Comparison of ENCODE assay signal across 8 cellular contexts in genomic region chr3:101725192-101725889, GRCh38. TPM values are rescaled to one million over a fixed set of nuclear protein-coding genes. Genes with fewer than 3 reads are reported as not detected.
DNase-seq lines count a peak whose midpoint lies in the region; ATAC-seq and TF ChIP-seq lines count a peak whose summit lies in the region.

No MANE protein-coding gene starts in this region.

- no peaks in the 10 kb centered on the region for H3K36me3 ChIP-seq in fibroblast of lung (ENCODE audit: control insufficient read depth, insufficient read depth, low read length)

- H3K9me3 Mint-ChIP-seq in activated T-cell treated with anti-CD3 and anti-CD28 coated beads, Interleukin-2, amount 50 U/mL, for 4 hours = no peaks in the 10 kb centered on the region
- H3K9me3 Mint-ChIP-seq in naive thymus-derived CD8-positive, alpha-beta T cell = no peaks in the 10 kb centered on the region

- H3K27me3 ChIP-seq in fibroblast of lung (ENCODE audit: control insufficient read depth, insufficient read depth, low read length) = no peaks in the 10 kb centered on the region

- H3K4me2 ChIP-seq in fibroblast of lung (ENCODE audit: extremely low read depth, insufficient read depth, low read length) = peak overlapping the region; percentile 86

- H4K20me1 ChIP-seq in fibroblast of lung (ENCODE audit: control insufficient read depth, extremely low read depth, insufficient read depth, low read length) = no peaks in the 10 kb centered on the region

- H3K79me2 ChIP-seq in fibroblast of lung (ENCODE audit: control insufficient read depth, insufficient read depth, low read length) = peaks cover 19% of the 10 kb centered on the region

- H3K36me3 Mint-ChIP-seq in activated T-cell treated with anti-CD3 and anti-CD28 coated beads, Interleukin-2, amount 50 U/mL, for 4 hours (ENCODE audit: insufficient read depth) = peaks cover 12% of the 10 kb centered on the region
- H3K36me3 Mint-ChIP-seq in naive thymus-derived CD8-positive, alpha-beta T cell = peaks cover 0 to 26% (median 12%) of the 10 kb centered on the region in 3 donors

- H3K27me3 Mint-ChIP-seq in activated T-cell treated with anti-CD3 and anti-CD28 coated beads, Interleukin-2, amount 50 U/mL, for 4 hours (ENCODE audit: low read depth) = no peaks in the 10 kb centered on the region
- no peaks in the 10 kb centered on the region for H3K27me3 Mint-ChIP-seq in naive thymus-derived CD8-positive, alpha-beta T cell

- peaks cover 37% of the 10 kb centered on the region for H3K4me1 Mint-ChIP-seq in activated T-cell treated with anti-CD3 and anti-CD28 coated beads, Interleukin-2, amount 50 U/mL, for 4 hours (ENCODE audit: low read depth)
- H3K4me1 Mint-ChIP-seq in naive thymus-derived CD8-positive, alpha-beta T cell = peaks cover 15 to 42% (median 33%) of the 10 kb centered on the region in 4 donors

- H3K4me3 ChIP-seq in fibroblast of lung (replicated peaks in 1 of 4; ENCODE audit: control extremely low read depth in 1 of 4, insufficient read depth in 1 of 4, low read depth in 3 of 4, low read length in 4 of 4) = peak overlapping the region; percentile 80 to 98 (median 83)

- TF ChIP-seq CTCF in fibroblast of lung (conservative IDR thresholded peaks at IDR 0.05 in 1 of 2, IDR thresholded peaks at IDR 0.05 in 1 of 2; ENCODE audit: low read depth in 1 of 2, low read length in 2 of 2) = no peak

- H3K27ac ChIP-seq in fibroblast of lung (ENCODE audit: insufficient read depth, low read length) = peak overlapping the region; percentile 87

- POLR2A ChIA-PET in naive thymus-derived CD8-positive, alpha-beta T cell (lab: Charles Lee) = interaction anchor here (0.5 to 3.3 kb wide), 17 partner anchors 8 to 1908 kb away, joined by 3 to 39 read pairs (median 4); partner anchors contain the start of genes CMSS1, NFKBIZ, NXPE3 and RPL24

- H3K4me3 Mint-ChIP-seq in activated T-cell treated with anti-CD3 and anti-CD28 coated beads, Interleukin-2, amount 50 U/mL, for 4 hours = peak overlapping the region; percentile 91
- peak overlapping the region; percentile 94 to 100 (median 98) for H3K4me3 Mint-ChIP-seq in naive thymus-derived CD8-positive, alpha-beta T cell

- H3K9me3 ChIP-seq in fibroblast of lung (ENCODE audit: control insufficient read depth, insufficient read depth, low read depth, low read length) = no peaks in the 10 kb centered on the region

- DNase-seq in NOMO-1 treated with DMSO at 0.1 percent for 48 hours (lab: John Stamatoyannopoulos, UW; ENCODE audit: unreplicated experiment) (peak; percentile 7), NOMO-1 (lab: John Stamatoyannopoulos, UW; ENCODE audit: unreplicated experiment in 2 of 2) (no peak), NCI-H69 (lab: John Stamatoyannopoulos, UW) (peak; percentile 55), fibroblast of lung (ENCODE audit: low read depth in 2 of 2) (peak; percentile 18 to 36)
- DNase-seq in activated T-cell treated with anti-CD3 and anti-CD28 coated beads, Interleukin-2, amount 50 U/mL, for 4 hours = no peak
- peak in 5 of 10 donors; percentile 12 to 64 (median 18) for DNase-seq in naive thymus-derived CD8-positive, alpha-beta T cell

- H3K9ac ChIP-seq in fibroblast of lung (ENCODE audit: insufficient read depth, low read length) = peak overlapping the region; percentile 73

- H3K27ac Mint-ChIP-seq in naive thymus-derived CD8-positive, alpha-beta T cell = peak overlapping the region; percentile 94 to 99 (median 98)

- H3K4me1 ChIP-seq in fibroblast of lung (ENCODE audit: control insufficient read depth, extremely low read depth, insufficient read depth, low read length) = no peaks in the 10 kb centered on the region

- H2AFZ ChIP-seq in fibroblast of lung (ENCODE audit: low read length) = peak overlapping the region; percentile 96

- ATAC-seq in HG02970 (IDR thresholded peaks at IDR 0.05; ENCODE audit: low FRiP score, unreplicated experiment) (peak; percentile 13), GM18858 (IDR thresholded peaks at IDR 0.05; ENCODE audit: unreplicated experiment) (no peak)
- ATAC-seq in activated T-cell treated with anti-CD3 and anti-CD28 coated beads, Interleukin-2, amount 50 U/mL, for 4 hours = peak; percentile 19 to 20
- ATAC-seq in naive thymus-derived CD8-positive, alpha-beta T cell = peak; percentile 13 to 29

RNA-seq across cellular contexts. Expression of gene CEP97, which starts 0.9 kb away (rescaled TPM):
- 10 to 100 TPM; 11.8 to 14.1 (median 12.9) TPM for total RNA-seq in activated T-cell treated with anti-CD3 and anti-CD28 coated beads, Interleukin-2, amount 50 U/mL, for 4 hours
- total RNA-seq in fibroblast of lung = 10.1 and 10.8 TPM in 2 replicates
- 2.0 and 2.7 TPM in 2 replicates for polyA plus RNA-seq in fibroblast of lung
- 2.6 and 3.8 TPM in 2 replicates for polyA plus RNA-seq in fibroblast of lung (2012)
- 4.7 and 7.2 TPM in 2 replicates for polyA minus RNA-seq in fibroblast of lung (ENCODE audit: low replicate concordance)
- 10 to 100 TPM in 1 of 2 experiments, 1 to 10 TPM in 1; 8.4 to 10.5 TPM for total RNA-seq in naive thymus-derived CD8-positive, alpha-beta T cell
- polyA plus RNA-seq in naive thymus-derived CD8-positive, alpha-beta T cell = 1 to 10 TPM; 1.8 to 5.3 (median 3.5) TPM

RNA-seq across cellular contexts. Expression of gene RPL24, which starts 38.8 kb away (rescaled TPM):
- 1,000 to 10,000 TPM; 2,191 to 2,257 (median 2,224) TPM for total RNA-seq in activated T-cell treated with anti-CD3 and anti-CD28 coated beads, Interleukin-2, amount 50 U/mL, for 4 hours
- total RNA-seq in fibroblast of lung = 1,821 and 4,072 TPM in 2 replicates
- polyA plus RNA-seq in fibroblast of lung = 768 and 864 TPM in 2 replicates
- polyA plus RNA-seq in fibroblast of lung (2012) = 1,556 and 1,578 TPM in 2 replicates
- 119 and 303 TPM in 2 replicates for polyA minus RNA-seq in fibroblast of lung (ENCODE audit: low replicate concordance)
- 1,000 to 10,000 TPM; 1,519 to 1,530 TPM for total RNA-seq in naive thymus-derived CD8-positive, alpha-beta T cell
- 1,000 to 10,000 TPM; 1,202 to 1,552 (median 1,441) TPM for polyA plus RNA-seq in naive thymus-derived CD8-positive, alpha-beta T cell

RNA-seq across cellular contexts. Expression of gene ZBTB11, which starts 48.4 kb away (rescaled TPM):
- total RNA-seq in activated T-cell treated with anti-CD3 and anti-CD28 coated beads, Interleukin-2, amount 50 U/mL, for 4 hours = 10 to 100 TPM; 24.1 to 25.8 (median 24.8) TPM
- total RNA-seq in fibroblast of lung = 21.8 and 26.6 TPM in 2 replicates
- 11.0 and 11.4 TPM in 2 replicates for polyA plus RNA-seq in fibroblast of lung
- polyA plus RNA-seq in fibroblast of lung (2012) = 7.7 and 8.0 TPM in 2 replicates
- polyA minus RNA-seq in fibroblast of lung (ENCODE audit: low replicate concordance) = 3.6 and 3.7 TPM in 2 replicates
- total RNA-seq in naive thymus-derived CD8-positive, alpha-beta T cell = 10 to 100 TPM; 52.7 to 53.1 TPM
- 10 to 100 TPM in 1 of 3 donors, 1 to 10 TPM in 2; 8.6 to 10.9 (median 9.5) TPM for polyA plus RNA-seq in naive thymus-derived CD8-positive, alpha-beta T cell

RNA-seq across cellular contexts. Expression of gene NXPE3, which starts 53.7 kb away (rescaled TPM):
- 10 to 100 TPM; 13.8 to 14.1 (median 13.8) TPM for total RNA-seq in activated T-cell treated with anti-CD3 and anti-CD28 coated beads, Interleukin-2, amount 50 U/mL, for 4 hours
- total RNA-seq in fibroblast of lung = 16.4 and 26.9 TPM in 2 replicates
- polyA plus RNA-seq in fibroblast of lung = 27.9 and 32.5 TPM in 2 replicates
- polyA plus RNA-seq in fibroblast of lung (2012) = 14.1 and 19.8 TPM in 2 replicates
- polyA minus RNA-seq in fibroblast of lung (ENCODE audit: low replicate concordance) = 30.7 and 33.7 TPM in 2 replicates
- total RNA-seq in naive thymus-derived CD8-positive, alpha-beta T cell = 10 to 100 TPM; 38.3 to 40.0 TPM
- 10 to 100 TPM; 32.5 to 61.0 (median 50.2) TPM for polyA plus RNA-seq in naive thymus-derived CD8-positive, alpha-beta T cell

Comparison
In these comparisons a context has a peak if more than half of its experiments do, and no peak if none do; other contexts are left out.
1. DNase-seq: peak in NOMO-1 treated with DMSO at 0.1 percent for 48 hours (single experiment), NCI-H69 (single experiment) and fibroblast of lung (2 of 2); none in NOMO-1 (0 of 2) and activated T-cell treated with anti-CD3 and anti-CD28 coated beads, Interleukin-2, amount 50 U/mL, for 4 hours (single experiment).